In the genomic region with DNA sequence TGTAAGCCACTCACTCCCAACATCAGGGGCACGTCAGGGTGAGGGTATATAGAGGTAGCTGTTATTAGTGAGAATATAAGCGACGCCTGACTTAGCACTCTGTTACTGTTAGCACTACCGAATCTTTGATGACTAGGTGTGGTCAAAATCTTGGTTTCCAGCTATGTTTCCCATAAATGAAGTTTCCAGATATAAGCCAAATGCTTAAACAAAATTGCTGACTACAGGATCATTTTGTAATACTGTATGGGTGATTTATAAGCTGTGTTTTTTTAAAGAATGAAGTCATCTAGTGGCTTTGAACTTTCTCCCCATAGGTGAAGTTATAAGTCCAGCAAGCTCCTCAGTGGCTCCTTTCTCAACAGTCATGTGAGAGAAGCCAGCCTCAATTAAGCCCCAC, we compare ENCODE assay signal across 23 cellular contexts. TPM values are rescaled to one million over a fixed set of nuclear protein-coding genes. Genes with fewer than 3 reads are reported as not detected.
"Had no signal": no experiment of that assay in that cellular context is flagged by ENCODE, and none has a peak within 500 bp of the region (broad histone marks: within the 10 kb centered on the region; RNA-seq: fewer than 3 reads in every experiment).

No MANE protein-coding gene starts in this region.

- H3K9me3 Mint-ChIP-seq: activated CD4-positive, alpha-beta memory T cell treated with anti-CD3 and anti-CD28 coated beads for 36 hours; activated naive CD4-positive, alpha-beta T cell treated with anti-CD3 and anti-CD28 coated beads for 36 hours; neural progenitor cell had no signal

- H3K4me1 Mint-ChIP-seq: activated naive CD8-positive, alpha-beta T cell treated with anti-CD3 and anti-CD28 coated beads, Interleukin-2, amount 10 ng/mL, durations not matched to agents 7 days and 5 days; neural progenitor cell; T-helper 17 cell had no signal

- H3K27ac Mint-ChIP-seq: activated CD4-positive, alpha-beta memory T cell treated with anti-CD3 and anti-CD28 coated beads for 36 hours; activated naive CD4-positive, alpha-beta T cell treated with anti-CD3 and anti-CD28 coated beads for 36 hours; activated naive CD8-positive, alpha-beta T cell treated with anti-CD3 and anti-CD28 coated beads, Interleukin-2, amount 10 ng/mL, durations not matched to agents 7 days and 5 days; naive thymus-derived CD4-positive, alpha-beta T cell; neural progenitor cell; progenitor cell of endocrine pancreas; T-helper 17 cell had no signal

- H3K36me3 Mint-ChIP-seq: activated CD4-positive, alpha-beta memory T cell treated with anti-CD3 and anti-CD28 coated beads for 36 hours; activated naive CD8-positive, alpha-beta T cell treated with anti-CD3 and anti-CD28 coated beads, Interleukin-2, amount 10 ng/mL, durations not matched to agents 7 days and 5 days; naive thymus-derived CD4-positive, alpha-beta T cell; neural progenitor cell had no signal

- H3K4me2 ChIP-seq: neural progenitor cell had no signal

- H3K27me3 ChIP-seq: brain microvascular endothelial cell, neural progenitor cell, spleen, upper lobe of right lung had no signal

- DNase-seq: activated CD4-positive, alpha-beta memory T cell treated with anti-CD3 and anti-CD28 coated beads for 36 hours; activated CD4-positive, alpha-beta T cell treated with anti-CD3 and anti-CD28 coated beads for 4 hours; activated CD4-positive, CD25-positive, alpha-beta regulatory T cell; activated naive CD4-positive, alpha-beta T cell treated with anti-CD3 and anti-CD28 coated beads for 36 hours; activated naive CD8-positive, alpha-beta T cell treated with anti-CD3 and anti-CD28 coated beads, Interleukin-2, amount 10 ng/mL, durations not matched to agents 7 days and 5 days; activated T-cell treated with anti-CD3 and anti-CD28 coated beads, Interleukin-2, amount 50 U/mL, for 48 hours; amygdala; brain microvascular endothelial cell; caudate nucleus; dermis blood vessel endothelial cell; effector CD8-positive, alpha-beta T cell; lower lobe of right lung; naive thymus-derived CD4-positive, alpha-beta T cell; spleen; stimulated activated CD4-positive, alpha-beta T cell treated with anti-CD3 and anti-CD28 coated beads, Interleukin-4, amount 100 ng/mL, for 1 hour; stimulated activated naive CD4-positive, alpha-beta T cell; SW 1271; T-helper 17 cell; upper lobe of right lung had no signal

- H3K27ac ChIP-seq: brain microvascular endothelial cell, neural progenitor cell, thoracic aorta, upper lobe of right lung had no signal

- H3K4me1 ChIP-seq: neural progenitor cell had no signal

- H3K27me3 Mint-ChIP-seq: activated naive CD8-positive, alpha-beta T cell treated with anti-CD3 and anti-CD28 coated beads, Interleukin-2, amount 10 ng/mL, durations not matched to agents 7 days and 5 days had no signal

- H3K4me3 Mint-ChIP-seq: activated CD4-positive, alpha-beta memory T cell treated with anti-CD3 and anti-CD28 coated beads for 36 hours; activated naive CD4-positive, alpha-beta T cell treated with anti-CD3 and anti-CD28 coated beads for 36 hours; activated naive CD8-positive, alpha-beta T cell treated with anti-CD3 and anti-CD28 coated beads, Interleukin-2, amount 10 ng/mL, durations not matched to agents 7 days and 5 days; naive thymus-derived CD4-positive, alpha-beta T cell; neural progenitor cell; T-helper 17 cell had no signal

- H3K4me3 ChIP-seq: lower lobe of right lung, neural progenitor cell, spleen, thoracic aorta, upper lobe of right lung had no signal

- H3K9me3 ChIP-seq: lower lobe of right lung, spleen, thoracic aorta, upper lobe of right lung had no signal

- H3K9ac ChIP-seq: neural progenitor cell had no signal

- H3K36me3 ChIP-seq: brain microvascular endothelial cell, lower lobe of right lung, neural progenitor cell, spleen, thoracic aorta, upper lobe of right lung had no signal

- H2AFZ ChIP-seq: neural progenitor cell had no signal

- ATAC-seq: left lobe of liver; lower lobe of right lung; naive thymus-derived CD4-positive, alpha-beta T cell; T-helper 17 cell; upper lobe of right lung had no signal

RNA-seq across cellular contexts. Expression of a gene that starts 23.7 kb away (rescaled TPM):
- total RNA-seq: activated naive CD8-positive, alpha-beta T cell treated with anti-CD3 and anti-CD28 coated beads, Interleukin-2, amount 10 ng/mL, durations not matched to agents 7 days and 5 days had no signal
- polyA plus RNA-seq: naive thymus-derived CD4-positive, alpha-beta T cell had no signal
